1 cellular context compared by ENCODE assay signal in the genomic region with DNA sequence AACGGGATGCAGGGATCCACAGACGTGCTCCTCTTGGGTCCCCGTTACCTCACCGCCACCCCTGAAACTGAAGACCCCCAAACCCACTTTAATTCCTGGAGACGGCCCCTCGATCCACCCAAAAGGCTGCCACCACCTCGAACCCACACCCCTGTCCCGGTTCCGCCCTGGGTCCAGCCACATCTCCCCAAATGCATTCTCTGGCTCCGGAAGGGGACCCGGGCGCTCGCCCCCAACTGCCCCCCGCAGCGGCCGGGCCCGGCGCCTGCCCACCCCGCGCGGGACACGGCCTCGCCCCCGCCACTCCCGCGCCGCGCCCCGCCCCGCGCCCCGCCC.
TF ChIP-seq lines count a peak whose summit lies in the region.

No MANE protein-coding gene starts in this region.

TF ChIP-seq in A549, 52 proteins besides CTCF, POLR2A, EP300 and RAD21:
- TF ChIP-seq RNF2 (IDR thresholded peaks at IDR 0.05; ENCODE audit: borderline replicate concordance, low read depth) = no peak
- no peak for TF ChIP-seq ZSCAN20 (CRISPR knock-in tag; IDR thresholded peaks at IDR 0.05)
- TF ChIP-seq, protein P1, sequence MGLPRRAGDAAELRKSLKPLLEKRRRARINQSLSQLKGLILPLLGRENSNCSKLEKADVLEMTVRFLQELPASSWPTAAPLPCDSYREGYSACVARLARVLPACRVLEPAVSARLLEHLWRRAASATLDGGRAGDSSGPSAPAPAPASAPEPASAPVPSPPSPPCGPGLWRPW (IDR thresholded peaks at IDR 0.05) = no peak
- TF ChIP-seq KDM5A (IDR thresholded peaks at IDR 0.05) = no peak
- TF ChIP-seq ZNF302 (CRISPR knock-in tag; IDR thresholded peaks at IDR 0.05) = no peak
- no peak for TF ChIP-seq NFE2L2 (conservative IDR thresholded peaks at IDR 0.05; ENCODE audit: low read length)
- no peak for TF ChIP-seq POLR2AphosphoS2 (conservative IDR thresholded peaks at IDR 0.05; ENCODE audit: low read length)
- no peak for TF ChIP-seq HDAC2 (IDR thresholded peaks at IDR 0.05)
- TF ChIP-seq JUNB (IDR thresholded peaks at IDR 0.05) = no peak
- TF ChIP-seq, protein P2, sequence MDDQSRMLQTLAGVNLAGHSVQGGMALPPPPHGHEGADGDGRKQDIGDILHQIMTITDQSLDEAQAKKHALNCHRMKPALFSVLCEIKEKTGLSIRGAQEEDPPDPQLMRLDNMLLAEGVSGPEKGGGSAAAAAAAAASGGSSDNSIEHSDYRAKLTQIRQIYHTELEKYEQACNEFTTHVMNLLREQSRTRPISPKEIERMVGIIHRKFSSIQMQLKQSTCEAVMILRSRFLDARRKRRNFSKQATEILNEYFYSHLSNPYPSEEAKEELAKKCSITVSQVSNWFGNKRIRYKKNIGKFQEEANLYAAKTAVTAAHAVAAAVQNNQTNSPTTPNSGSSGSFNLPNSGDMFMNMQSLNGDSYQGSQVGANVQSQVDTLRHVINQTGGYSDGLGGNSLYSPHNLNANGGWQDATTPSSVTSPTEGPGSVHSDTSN (IDR thresholded peaks at IDR 0.05) = no peak
- TF ChIP-seq SREBF2 (IDR thresholded peaks at IDR 0.05) = no peak
- no peak for TF ChIP-seq CBX2 (IDR thresholded peaks at IDR 0.05; ENCODE audit: borderline replicate concordance, low read depth)
- no peak for TF ChIP-seq NPAS2 (CRISPR knock-in tag; IDR thresholded peaks at IDR 0.05; ENCODE audit: borderline replicate concordance)
- TF ChIP-seq BHLHE40 (IDR thresholded peaks at IDR 0.05; ENCODE audit: low read depth, low read length) = no peak
- TF ChIP-seq RFX5 (IDR thresholded peaks at IDR 0.05) = no peak
- TF ChIP-seq MAFK (IDR thresholded peaks at IDR 0.05; ENCODE audit: partially characterized antibody) = no peak
